ENCODE assay signal across 24 cellular contexts in genomic region chr5:5537426-5537825, GRCh38.
"Had no signal": no experiment of that assay in that cellular context is flagged by ENCODE, and none has a peak within 500 bp of the region (broad histone marks: within the 10 kb centered on the region; RNA-seq: fewer than 3 reads in every experiment).

No MANE protein-coding gene starts in this region.

- FAIRE-seq: HepG2, RCC 7860 had no signal

- DNase-seq: IMR-90, Karpas-422, KG1, MG63, NCI-H1092, NCI-H1105 treated with DMSO at 0.1 percent for 48 hours, NCI-H1417 treated with DMSO at 0.1 percent for 48 hours, NCI-H146, NCI-H1694 treated with DMSO at 0.1 percent for 48 hours, NCI-H1930, NCI-H2081, NCI-H2107, NCI-H2171 treated with DMSO at 0.1 percent for 48 hours, NCI-H345, NCI-H446 treated with DMSO at 0.1 percent for 48 hours, NCI-H510A treated with DMSO at 0.1 percent for 48 hours, NCI-H526, Right ventricle myocardium superior, RPMI8226, SIG-M5 had no signal

- H3K36me3 ChIP-seq: MG63, SJSA1 had no signal

- H3K27ac ChIP-seq: SJSA1, SK-N-MC had no signal

- H3K9me3 ChIP-seq: MG63, SJSA1 had no signal

- H3K4me3 ChIP-seq: MG63, SJSA1, SK-N-MC had no signal

- H3K27me3 ChIP-seq: MG63, SJSA1 had no signal
